Comparison of ENCODE assay signal across 1 cellular context in the genomic region with DNA sequence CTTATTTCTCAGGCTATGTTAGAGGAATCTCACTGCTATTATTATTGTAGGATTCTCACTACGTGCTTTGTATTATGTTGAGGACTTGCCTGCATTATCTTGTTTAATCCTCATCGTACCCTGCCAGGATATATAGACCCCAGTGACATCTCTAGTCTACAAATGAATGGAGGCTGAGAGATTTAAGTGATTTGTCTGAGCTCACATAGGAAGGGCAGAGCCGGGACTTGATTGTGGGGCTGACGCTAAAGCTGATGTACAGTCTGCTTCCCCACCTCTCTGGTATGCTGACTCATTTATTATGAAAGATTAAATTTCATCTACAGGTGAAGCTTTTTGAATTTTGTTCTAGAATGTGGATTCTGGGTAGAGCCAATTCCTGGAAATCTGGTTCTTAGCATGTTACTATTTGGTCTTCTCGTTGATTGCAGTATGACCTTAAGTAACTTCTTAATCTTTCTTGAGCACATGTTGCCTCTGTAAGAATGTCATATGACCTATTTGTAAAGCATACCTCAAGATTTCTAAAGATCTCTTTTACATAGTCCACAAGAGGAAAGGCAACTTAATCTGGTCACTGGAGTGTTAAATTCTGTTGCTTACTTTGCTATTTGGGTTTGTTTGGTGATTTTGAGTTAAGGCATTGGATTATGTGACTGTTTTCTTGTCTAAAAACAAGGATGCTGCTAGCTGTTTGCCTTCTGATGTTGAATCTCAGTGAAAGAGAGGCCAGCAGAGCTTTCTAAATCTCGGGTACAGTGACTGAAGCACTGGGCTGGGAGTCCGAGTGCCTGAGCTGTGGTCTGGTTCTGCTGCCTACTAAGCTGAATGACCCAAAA.
TF ChIP-seq lines count a peak whose summit lies in the region.

No MANE protein-coding gene starts in this region.

TF ChIP-seq in GM23338, 12 proteins besides CTCF, POLR2A, EP300 and RAD21 (continued from another document):
- TF ChIP-seq, protein P1, sequence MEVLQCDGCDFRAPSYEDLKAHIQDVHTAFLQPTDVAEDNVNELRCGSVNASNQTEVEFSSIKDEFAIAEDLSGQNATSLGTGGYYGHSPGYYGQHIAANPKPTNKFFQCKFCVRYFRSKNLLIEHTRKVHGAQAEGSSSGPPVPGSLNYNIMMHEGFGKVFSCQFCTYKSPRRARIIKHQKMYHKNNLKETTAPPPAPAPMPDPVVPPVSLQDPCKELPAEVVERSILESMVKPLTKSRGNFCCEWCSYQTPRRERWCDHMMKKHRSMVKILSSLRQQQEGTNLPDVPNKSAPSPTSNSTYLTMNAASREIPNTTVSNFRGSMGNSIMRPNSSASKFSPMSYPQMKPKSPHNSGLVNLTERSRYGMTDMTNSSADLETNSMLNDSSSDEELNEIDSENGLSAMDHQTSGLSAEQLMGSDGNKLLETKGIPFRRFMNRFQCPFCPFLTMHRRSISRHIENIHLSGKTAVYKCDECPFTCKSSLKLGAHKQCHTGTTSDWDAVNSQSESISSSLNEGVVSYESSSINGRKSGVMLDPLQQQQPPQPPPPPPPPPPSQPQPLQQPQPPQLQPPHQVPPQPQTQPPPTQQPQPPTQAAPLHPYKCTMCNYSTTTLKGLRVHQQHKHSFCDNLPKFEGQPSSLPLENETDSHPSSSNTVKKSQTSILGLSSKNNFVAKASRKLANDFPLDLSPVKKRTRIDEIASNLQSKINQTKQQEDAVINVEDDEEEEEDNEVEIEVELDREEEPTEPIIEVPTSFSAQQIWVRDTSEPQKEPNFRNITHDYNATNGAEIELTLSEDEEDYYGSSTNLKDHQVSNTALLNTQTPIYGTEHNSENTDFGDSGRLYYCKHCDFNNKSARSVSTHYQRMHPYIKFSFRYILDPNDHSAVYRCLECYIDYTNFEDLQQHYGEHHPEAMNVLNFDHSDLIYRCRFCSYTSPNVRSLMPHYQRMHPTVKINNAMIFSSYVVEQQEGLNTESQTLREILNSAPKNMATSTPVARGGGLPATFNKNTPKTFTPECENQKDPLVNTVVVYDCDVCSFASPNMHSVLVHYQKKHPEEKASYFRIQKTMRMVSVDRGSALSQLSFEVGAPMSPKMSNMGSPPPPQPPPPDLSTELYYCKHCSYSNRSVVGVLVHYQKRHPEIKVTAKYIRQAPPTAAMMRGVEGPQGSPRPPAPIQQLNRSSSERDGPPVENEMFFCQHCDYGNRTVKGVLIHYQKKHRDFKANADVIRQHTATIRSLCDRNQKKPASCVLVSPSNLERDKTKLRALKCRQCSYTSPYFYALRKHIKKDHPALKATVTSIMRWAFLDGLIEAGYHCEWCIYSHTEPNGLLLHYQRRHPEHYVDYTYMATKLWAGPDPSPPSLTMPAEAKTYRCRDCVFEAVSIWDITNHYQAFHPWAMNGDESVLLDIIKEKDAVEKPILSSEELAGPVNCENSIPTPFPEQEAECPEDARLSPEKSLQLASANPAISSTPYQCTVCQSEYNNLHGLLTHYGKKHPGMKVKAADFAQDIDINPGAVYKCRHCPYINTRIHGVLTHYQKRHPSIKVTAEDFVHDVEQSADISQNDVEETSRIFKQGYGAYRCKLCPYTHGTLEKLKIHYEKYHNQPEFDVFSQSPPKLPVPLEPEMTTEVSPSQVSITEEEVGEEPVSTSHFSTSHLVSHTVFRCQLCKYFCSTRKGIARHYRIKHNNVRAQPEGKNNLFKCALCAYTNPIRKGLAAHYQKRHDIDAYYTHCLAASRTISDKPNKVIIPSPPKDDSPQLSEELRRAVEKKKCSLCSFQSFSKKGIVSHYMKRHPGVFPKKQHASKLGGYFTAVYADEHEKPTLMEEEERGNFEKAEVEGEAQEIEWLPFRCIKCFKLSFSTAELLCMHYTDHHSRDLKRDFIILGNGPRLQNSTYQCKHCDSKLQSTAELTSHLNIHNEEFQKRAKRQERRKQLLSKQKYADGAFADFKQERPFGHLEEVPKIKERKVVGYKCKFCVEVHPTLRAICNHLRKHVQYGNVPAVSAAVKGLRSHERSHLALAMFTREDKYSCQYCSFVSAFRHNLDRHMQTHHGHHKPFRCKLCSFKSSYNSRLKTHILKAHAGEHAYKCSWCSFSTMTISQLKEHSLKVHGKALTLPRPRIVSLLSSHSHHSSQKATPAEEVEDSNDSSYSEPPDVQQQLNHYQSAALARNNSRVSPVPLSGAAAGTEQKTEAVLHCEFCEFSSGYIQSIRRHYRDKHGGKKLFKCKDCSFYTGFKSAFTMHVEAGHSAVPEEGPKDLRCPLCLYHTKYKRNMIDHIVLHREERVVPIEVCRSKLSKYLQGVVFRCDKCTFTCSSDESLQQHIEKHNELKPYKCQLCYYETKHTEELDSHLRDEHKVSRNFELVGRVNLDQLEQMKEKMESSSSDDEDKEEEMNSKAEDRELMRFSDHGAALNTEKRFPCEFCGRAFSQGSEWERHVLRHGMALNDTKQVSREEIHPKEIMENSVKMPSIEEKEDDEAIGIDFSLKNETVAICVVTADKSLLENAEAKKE (CRISPR knock-in tag; IDR thresholded peaks at IDR 0.05): no peak
- TF ChIP-seq POLR2AphosphoS5 (IDR thresholded peaks at IDR 0.05; ENCODE audit: low read depth): no peak
